1 cellular context compared by ENCODE assay signal in genomic region chr19:53947624-53948023, GRCh38.
TF ChIP-seq lines count a peak whose summit lies in the region.

No MANE protein-coding gene starts in this region.

TF ChIP-seq in SK-N-SH treated with all-trans-retinoic acid at 6 μM for 48 hours, 23 proteins besides CTCF, POLR2A, EP300 and RAD21 (continued from another document):
- no peak for TF ChIP-seq GLIS3 (CRISPR knock-in tag; IDR thresholded peaks at IDR 0.05)
- TF ChIP-seq TOX (CRISPR knock-in tag; IDR thresholded peaks at IDR 0.05; ENCODE audit: borderline replicate concordance): no peak
- no peak for TF ChIP-seq ZNF8 (CRISPR knock-in tag; IDR thresholded peaks at IDR 0.05)
- TF ChIP-seq ZC3H10 (CRISPR knock-in tag; IDR thresholded peaks at IDR 0.05): no peak
- no peak for TF ChIP-seq ESRRG (CRISPR knock-in tag; IDR thresholded peaks at IDR 0.05)
- no peak for TF ChIP-seq PATZ1 (CRISPR knock-in tag; IDR thresholded peaks at IDR 0.05; ENCODE audit: borderline replicate concordance)
